1 cellular context compared by ENCODE assay signal in the genomic region with DNA sequence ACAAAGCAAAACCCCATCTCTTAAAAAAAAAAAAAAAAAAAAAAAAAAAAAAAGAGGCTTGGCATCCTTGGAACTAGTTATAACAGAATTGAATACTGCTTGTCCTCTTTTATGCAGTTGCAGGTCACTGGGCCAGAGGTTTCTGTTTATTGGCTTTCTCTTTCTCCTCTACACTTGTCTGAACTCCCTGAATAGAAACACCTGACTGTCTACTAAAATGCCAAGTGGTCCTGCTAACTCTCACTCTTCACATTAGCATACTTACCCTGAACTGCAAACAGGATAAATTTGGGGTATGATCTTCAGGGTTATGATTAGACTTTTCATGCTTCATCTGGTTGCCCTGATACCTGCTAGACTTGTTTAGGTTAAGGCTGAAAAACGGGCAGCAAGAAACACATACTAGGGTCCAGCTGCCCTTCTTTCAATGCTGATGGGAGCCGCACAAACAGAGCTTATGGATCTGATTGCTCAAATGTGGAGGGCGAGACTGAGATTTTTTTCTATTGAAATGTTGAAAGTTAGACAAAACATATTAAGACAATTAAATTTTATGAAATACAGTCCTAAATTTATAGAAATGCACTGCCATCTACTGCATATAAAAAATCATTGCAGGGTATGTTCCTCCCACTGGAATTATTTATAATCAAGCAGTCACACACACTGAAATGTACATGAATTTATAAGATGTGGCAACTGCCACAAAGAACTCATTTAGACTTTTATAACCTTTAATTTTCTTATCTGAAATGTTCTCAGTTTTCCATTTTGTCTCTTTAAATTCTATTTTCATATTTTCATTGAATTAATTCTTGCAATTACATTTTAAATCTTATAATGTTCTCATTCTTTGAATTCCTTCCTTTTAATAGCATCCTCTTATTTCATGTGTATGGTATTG.
TF ChIP-seq lines count a peak whose summit lies in the region.

No MANE protein-coding gene starts in this region.

TF ChIP-seq in GM23338, 12 proteins besides CTCF, POLR2A, EP300 and RAD21 (continued from another document):
- TF ChIP-seq, protein P1, sequence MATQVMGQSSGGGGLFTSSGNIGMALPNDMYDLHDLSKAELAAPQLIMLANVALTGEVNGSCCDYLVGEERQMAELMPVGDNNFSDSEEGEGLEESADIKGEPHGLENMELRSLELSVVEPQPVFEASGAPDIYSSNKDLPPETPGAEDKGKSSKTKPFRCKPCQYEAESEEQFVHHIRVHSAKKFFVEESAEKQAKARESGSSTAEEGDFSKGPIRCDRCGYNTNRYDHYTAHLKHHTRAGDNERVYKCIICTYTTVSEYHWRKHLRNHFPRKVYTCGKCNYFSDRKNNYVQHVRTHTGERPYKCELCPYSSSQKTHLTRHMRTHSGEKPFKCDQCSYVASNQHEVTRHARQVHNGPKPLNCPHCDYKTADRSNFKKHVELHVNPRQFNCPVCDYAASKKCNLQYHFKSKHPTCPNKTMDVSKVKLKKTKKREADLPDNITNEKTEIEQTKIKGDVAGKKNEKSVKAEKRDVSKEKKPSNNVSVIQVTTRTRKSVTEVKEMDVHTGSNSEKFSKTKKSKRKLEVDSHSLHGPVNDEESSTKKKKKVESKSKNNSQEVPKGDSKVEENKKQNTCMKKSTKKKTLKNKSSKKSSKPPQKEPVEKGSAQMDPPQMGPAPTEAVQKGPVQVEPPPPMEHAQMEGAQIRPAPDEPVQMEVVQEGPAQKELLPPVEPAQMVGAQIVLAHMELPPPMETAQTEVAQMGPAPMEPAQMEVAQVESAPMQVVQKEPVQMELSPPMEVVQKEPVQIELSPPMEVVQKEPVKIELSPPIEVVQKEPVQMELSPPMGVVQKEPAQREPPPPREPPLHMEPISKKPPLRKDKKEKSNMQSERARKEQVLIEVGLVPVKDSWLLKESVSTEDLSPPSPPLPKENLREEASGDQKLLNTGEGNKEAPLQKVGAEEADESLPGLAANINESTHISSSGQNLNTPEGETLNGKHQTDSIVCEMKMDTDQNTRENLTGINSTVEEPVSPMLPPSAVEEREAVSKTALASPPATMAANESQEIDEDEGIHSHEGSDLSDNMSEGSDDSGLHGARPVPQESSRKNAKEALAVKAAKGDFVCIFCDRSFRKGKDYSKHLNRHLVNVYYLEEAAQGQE (IDR thresholded peaks at IDR 0.05; ENCODE audit: unreplicated experiment) = no peak
- TF ChIP-seq POLR2AphosphoS5 (IDR thresholded peaks at IDR 0.05; ENCODE audit: low read depth) (no peak), ZNF331 (CRISPR knock-in tag; IDR thresholded peaks at IDR 0.05; ENCODE audit: low read depth) (no peak)
TF ChIP-seq in GM23338: peak in this region for 0.
